8 cellular contexts compared by ENCODE assay signal in the genomic region with DNA sequence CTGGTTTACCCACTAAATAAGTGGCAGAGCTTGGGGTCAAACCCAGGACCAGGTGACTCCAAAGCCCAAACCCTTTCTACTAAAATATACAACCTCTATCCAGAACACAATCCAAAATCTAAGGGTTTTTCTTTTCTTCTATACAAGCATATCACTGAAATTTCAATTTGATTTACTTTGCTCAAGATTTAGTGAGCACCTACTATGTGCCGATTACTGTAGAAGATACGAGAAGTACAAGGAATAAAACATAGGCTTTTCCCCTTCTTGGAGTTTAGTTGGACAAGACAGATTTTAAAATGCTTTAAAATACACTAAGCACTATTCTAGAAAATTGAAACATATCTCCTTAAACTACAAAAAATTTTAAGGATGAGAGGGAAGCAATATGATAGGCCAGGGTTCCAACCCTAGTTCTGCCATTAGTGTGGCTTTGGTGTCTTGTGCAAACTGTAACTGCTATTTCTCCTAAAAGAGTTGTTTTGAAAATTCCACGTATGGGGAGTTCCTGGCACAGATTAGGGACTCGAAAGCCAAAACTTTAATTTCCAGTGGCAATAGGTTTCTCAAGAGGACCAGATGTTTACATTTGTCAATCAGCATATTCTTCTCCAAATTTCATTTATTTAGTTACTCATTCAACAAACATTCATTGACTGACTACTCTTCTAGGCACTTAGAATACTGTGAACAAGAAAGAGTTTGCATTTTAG. TPM values are rescaled to one million over a fixed set of nuclear protein-coding genes. Genes with fewer than 3 reads are reported as not detected.
DNase-seq lines count a peak whose midpoint lies in the region; ATAC-seq and TF ChIP-seq lines count a peak whose summit lies in the region.

No MANE protein-coding gene starts in this region.

- peaks cover 0 to 13% of the 10 kb centered on the region in 2 donors for H3K36me3 Mint-ChIP-seq in naive B cell

- in situ Hi-C loops in IMR-90 (cut with MboI; ENCODE audit: low sequenced_read_pairs) (loop anchor here (25.0 kb wide), 1 partner anchor 606 kb away; a partner anchor contains a TSS), mammary epithelial cell (cut with MboI; ENCODE audit: low sequenced_read_pairs in 2 of 2) (no loop called here)

- DNase-seq in AG20443 (ENCODE audit: low spot score) (peak; percentile 35), IMR-90 (peak; percentile 60), mammary epithelial cell (no peak), naive B cell (no peak), NCI-H2227 treated with DMSO at 0.1 percent for 48 hours (lab: John Stamatoyannopoulos, UW) (no peak), NCI-H510A (lab: John Stamatoyannopoulos, UW) (no peak)

- no peak overlapping the region for H4K5ac ChIP-seq in IMR-90 (ENCODE audit: low read depth, low read length)

- H3K14ac ChIP-seq in IMR-90 (replicated peaks; ENCODE audit: low read depth, low read length): peak overlapping the region; percentile 83

- H3K4me1 Mint-ChIP-seq in naive B cell: peaks cover 36 to 51% (median 51%) of the 10 kb centered on the region in 3 donors

- peak overlapping the region; percentile 22 to 88; a peak in 3 of 4 replicates for H4K8ac ChIP-seq in IMR-90 (ENCODE audit: low read depth in 2 of 2, low read length in 2 of 2)

- H3K4me1 ChIP-seq in IMR-90 (ENCODE audit: control insufficient read depth, insufficient read depth, low read length): peaks cover 11% of the 10 kb centered on the region
- peaks cover 32% of the 10 kb centered on the region for H3K4me1 ChIP-seq in mammary epithelial cell (ENCODE audit: insufficient read depth, low read length)

- H4K91ac ChIP-seq in IMR-90 (ENCODE audit: insufficient read depth, low read depth, low read length): peak overlapping the region; percentile 90

- H3K27me3 ChIP-seq in IMR-90 (ENCODE audit: control insufficient read depth, insufficient read depth, low read length) (no peaks in the 10 kb centered on the region), mammary epithelial cell (ENCODE audit: insufficient read depth, low read length) (no peaks in the 10 kb centered on the region)

- H4K20me1 ChIP-seq in IMR-90 (ENCODE audit: insufficient read depth, low read length): peaks cover 20% of the 10 kb centered on the region; the same call in 1 of the 2 replicates
- no peaks in the 10 kb centered on the region for H4K20me1 ChIP-seq in mammary epithelial cell (ENCODE audit: insufficient read depth, low read length)

- BruUV-seq in IMR-90 (replicated peaks; lab: Mats Ljungman, UMichigan) (no TSS peak), mammary epithelial cell (replicated peaks; lab: Mats Ljungman, UMichigan) (no TSS peak)

- peaks cover 9 to 62% of the 10 kb centered on the region in 2 experiments for H3K79me1 ChIP-seq in IMR-90 (ENCODE audit: low read depth in 1 of 2, low read length in 2 of 2)

- peak overlapping the region; percentile 94 for H3K23ac ChIP-seq in IMR-90 (ENCODE audit: low read depth, low read length)

- TF ChIP-seq CTCF in IMR-90 (conservative IDR thresholded peaks at IDR 0.05; ENCODE audit: low read depth, low read length) (no peak), mammary epithelial cell (conservative IDR thresholded peaks at IDR 0.05 in 1 of 2, IDR thresholded peaks at IDR 0.05 in 1 of 2; ENCODE audit: extremely low read depth in 1 of 2, insufficient read depth in 1 of 2, low read depth in 1 of 2, low read length in 2 of 2) (no peak)

- peak overlapping the region; percentile 7 for H2AK9ac ChIP-seq in IMR-90 (replicated peaks; ENCODE audit: low read depth, low read length, poor library complexity)

- H3K18ac ChIP-seq in IMR-90 (ENCODE audit: low read depth, low read length): peak overlapping the region; percentile 24; the same call in 1 of the 2 replicates

- H2BK20ac ChIP-seq in IMR-90 (ENCODE audit: low read depth, low read length): peak overlapping the region; percentile 91

- peak overlapping the region; percentile 99; the same call in 1 of the 2 replicates for H3K56ac ChIP-seq in IMR-90 (ENCODE audit: extremely low read depth, insufficient read depth, low read length)

- POLR2A ChIA-PET in IMR-90 (lab: Charles Lee; ENCODE audit: unreplicated experiment): no interaction called here

- H2BK15ac ChIP-seq in IMR-90 (ENCODE audit: low read depth, low read length): peak overlapping the region; percentile 33; the same call in 2 of the 3 replicates

- 0 out of 2 replicates have a peak overlapping the region, but pooled peaks have one; percentile 50 for H2AK5ac ChIP-seq in IMR-90 (ENCODE audit: low read depth, low read length)

- no peaks in the 10 kb centered on the region for H3K9me3 ChIP-seq in IMR-90 (ENCODE audit: control insufficient read depth, insufficient read depth, low read length)
- H3K9me3 ChIP-seq in mammary epithelial cell (replicated peaks; ENCODE audit: insufficient read depth, low read length): no peaks in the 10 kb centered on the region

- TF ChIP-seq RAD21 in IMR-90 (IDR thresholded peaks at IDR 0.05; ENCODE audit: low read length): no peak

- peaks cover 83% of the 10 kb centered on the region for H3K79me2 ChIP-seq in mammary epithelial cell (ENCODE audit: insufficient read depth, low read length)

- CTCF ChIA-PET in IMR-90 (lab: Yijun Ruan, JAX) (no interaction called here), mammary epithelial cell (lab: Charles Lee; ENCODE audit: low non-redundant PET) (no interaction called here)

- peak overlapping the region in 1 of 6 donors; percentile 23 for H3K27ac Mint-ChIP-seq in naive B cell

- peak overlapping the region; percentile 93 for H3K27ac ChIP-seq in IMR-90 (ENCODE audit: insufficient read depth, low read length)
- H3K27ac ChIP-seq in mammary epithelial cell (ENCODE audit: insufficient read depth, low read depth, low read length): peak overlapping the region; percentile 77

- ATAC-seq in IMR-90 (ENCODE audit: low read depth) (no peak), naive B cell (ENCODE audit: low read depth in 2 of 2) (no peak), HG03565 (IDR thresholded peaks at IDR 0.05; ENCODE audit: unreplicated experiment) (no peak), HG03457 (IDR thresholded peaks at IDR 0.05; ENCODE audit: unreplicated experiment) (no peak)

- H2AFZ ChIP-seq in IMR-90 (replicated peaks; ENCODE audit: low read length, poor library complexity): no peak overlapping the region
- H2AFZ ChIP-seq in mammary epithelial cell (ENCODE audit: low read depth, low read length): no peak overlapping the region

- peak overlapping the region; percentile 97 for H3K4ac ChIP-seq in IMR-90 (ENCODE audit: low read depth, low read length)

- no CpG with 5 or more reads among the region's 4 CpGs for WGBS in IMR-90 (ENCODE audit: extremely low coverage in 2 of 2, insufficient read length in 1 of 2), 2 experiments
- WGBS in mammary epithelial cell (ENCODE audit: low coverage, missing lambda C conversion rate): 80% methylated on average over 4 of the region's 4 CpGs

- intact Hi-C loops in IMR-90 (cut with micrococcal nuclease) (no loop called here), mammary epithelial cell (cut with micrococcal nuclease) (loop anchor here (2.0 to 10.0 kb wide), 2 partner anchors 17 to 613 kb away; a partner anchor contains a TSS)

- H3K4me2 ChIP-seq in IMR-90 (ENCODE audit: low read depth, low read length): peak overlapping the region; percentile 87
- H3K4me2 ChIP-seq in mammary epithelial cell (ENCODE audit: insufficient read depth, low read depth, low read length): peak overlapping the region; percentile 81

- H2BK5ac ChIP-seq in IMR-90 (ENCODE audit: low read depth, low read length, poor library complexity, severe bottlenecking): peak overlapping the region; percentile 97

- no peaks in the 10 kb centered on the region for H3K27me3 Mint-ChIP-seq in naive B cell

- H3K4me3 ChIP-seq in IMR-90 (ENCODE audit: insufficient read depth, low read depth, low read length) (peak overlapping the region; percentile 94; the same call in 1 of the 2 replicates), mammary epithelial cell (replicated peaks in 1 of 3; ENCODE audit: insufficient read depth in 1 of 3, low read depth in 2 of 3, low read length in 3 of 3) (peak overlapping the region in 2 of 3 experiments; percentile 93 to 96)

- peak; percentile 5; the same call in 1 of the 2 replicates for TF ChIP-seq POLR2A in IMR-90 (IDR thresholded peaks at IDR 0.05; ENCODE audit: low read depth, low read length)

- H3K36me3 ChIP-seq in IMR-90 (ENCODE audit: control insufficient read depth, insufficient read depth, low read length) (peaks cover 12% of the 10 kb centered on the region), mammary epithelial cell (ENCODE audit: insufficient read depth, low read length) (peaks cover 7% of the 10 kb centered on the region)

- H3K9me1 ChIP-seq in IMR-90 (ENCODE audit: insufficient read depth, low read length): peaks cover 10% of the 10 kb centered on the region

- dilution Hi-C loops in IMR-90 (cut with HindIII; ENCODE audit: low sequenced_read_pairs, unreplicated experiment) (no loop called here), mammary epithelial cell (cut with HindIII; ENCODE audit: low sequenced_read_pairs) (no loop called here)

- H2BK120ac ChIP-seq in IMR-90 (ENCODE audit: low read depth, low read length): peak overlapping the region; percentile 90

- H3K9ac ChIP-seq in IMR-90 (ENCODE audit: low read depth, low read length) (peak overlapping the region; percentile 99; the same call in 1 of the 2 replicates), mammary epithelial cell (ENCODE audit: insufficient read depth, low read length) (no peak overlapping the region)

- H3K9me3 Mint-ChIP-seq in naive B cell: no peaks in the 10 kb centered on the region

- H3K4me3 Mint-ChIP-seq in naive B cell: peak overlapping the region in 7 of 8 donors; percentile 9 to 97 (median 88)

RNA-seq across cellular contexts. Expression of a gene that starts 2.6 kb away (rescaled TPM):
- 40.9 and 54.7 TPM in 2 replicates for total RNA-seq in IMR-90 (2012; rRNA removed)
- 45.3 and 49.1 TPM in 2 replicates for polyA plus RNA-seq in IMR-90 (2012; rRNA removed)
- polyA plus RNA-seq in IMR-90 (2012; cell fraction: cytosol; rRNA removed): 13.5 and 29.2 TPM in 2 replicates
- polyA plus RNA-seq in IMR-90 (2012; cell fraction: nucleus; rRNA removed; ENCODE audit: low replicate concordance): 181 and 246 TPM in 2 replicates
- total RNA-seq in mammary epithelial cell: 10 to 100 TPM; 23.4 to 30.2 TPM
- polyA plus RNA-seq in mammary epithelial cell: 14.8 TPM
- not detected for polyA minus RNA-seq in mammary epithelial cell
- 10 to 100 TPM in 2 of 6 donors, 1 to 10 TPM in 3, not detected in 1; 3.2 to 10.7 (median 5.4) TPM for polyA plus RNA-seq in naive B cell (ENCODE audit: low read depth in 6 of 6)

RNA-seq across cellular contexts. Expression of a gene that starts 2.8 kb away (rescaled TPM):
- total RNA-seq in IMR-90 (2012; rRNA removed): 62.2 and 124 TPM in 2 replicates
- 90.1 and 101 TPM in 2 replicates for polyA plus RNA-seq in IMR-90 (2012; rRNA removed)
- polyA plus RNA-seq in IMR-90 (2012; cell fraction: cytosol; rRNA removed): 16.5 and 17.9 TPM in 2 replicates
- 35.2 and 151 TPM in 2 replicates for polyA plus RNA-seq in IMR-90 (2012; cell fraction: nucleus; rRNA removed; ENCODE audit: low replicate concordance)
- 10 to 100 TPM; 36.6 to 99.9 TPM for total RNA-seq in mammary epithelial cell
- polyA plus RNA-seq in mammary epithelial cell: 78.8 TPM
- 78.0 TPM for polyA minus RNA-seq in mammary epithelial cell
- 10 to 100 TPM; 42.8 to 98.3 (median 55.1) TPM for polyA plus RNA-seq in naive B cell (ENCODE audit: low read depth in 6 of 6)

RNA-seq across cellular contexts. Expression of a gene that starts 16.4 kb away (rescaled TPM):
- total RNA-seq in IMR-90 (2012; rRNA removed) (1.3 and 1.7 TPM in 2 replicates), mammary epithelial cell (1 to 10 TPM; 3.3 to 4.8 TPM)
- polyA plus RNA-seq in IMR-90 (2012; rRNA removed) (1.9 and 2.4 TPM in 2 replicates), mammary epithelial cell (0.28 TPM), naive B cell (ENCODE audit: low read depth in 6 of 6) (under 1 TPM in 5 of 6 donors, not detected in 1; 0.41 to 0.96 (median 0.52) TPM)
- polyA plus RNA-seq in IMR-90 (2012; cell fraction: cytosol; rRNA removed): 0.17 and 1.6 TPM in 2 replicates
- 18.5 and 37.9 TPM in 2 replicates for polyA plus RNA-seq in IMR-90 (2012; cell fraction: nucleus; rRNA removed; ENCODE audit: low replicate concordance)
- not detected for polyA minus RNA-seq in mammary epithelial cell

Comparison
In these comparisons a context has a peak if more than half of its experiments do, and no peak if none do; other contexts are left out.
1. DNase-seq: peak in AG20443 (single experiment) and IMR-90 (single experiment); none in mammary epithelial cell (single experiment), naive B cell (single experiment), NCI-H2227 treated with DMSO at 0.1 percent for 48 hours (single experiment) and NCI-H510A (single experiment).